Comparison of ENCODE assay signal across 12 cellular contexts in genomic region chr12:109928058-109928656, GRCh38.
"Had no signal": no experiment of that assay in that cellular context is flagged by ENCODE, and none has a peak within 500 bp of the region (broad histone marks: within the 10 kb centered on the region; RNA-seq: fewer than 3 reads in every experiment).

No MANE protein-coding gene starts in this region.

- H3K27me3 Mint-ChIP-seq: activated naive CD4-positive, alpha-beta T cell treated with anti-CD3 and anti-CD28 coated beads, Interleukin-2, amount 10 ng/mL, durations not matched to agents 7 days and 5 days; naive thymus-derived CD4-positive, alpha-beta T cell; stimulated activated naive CD8-positive, alpha-beta T cell treated with anti-CD3 and anti-CD28 coated beads, Interleukin-15, Interleukin-2, amounts not matched to agents 100 ng/mL and 50 ng/mL, for 24 hours had no signal

- H3K4me3 Mint-ChIP-seq: activated naive CD4-positive, alpha-beta T cell treated with anti-CD3 and anti-CD28 coated beads, Interleukin-2, amount 10 ng/mL, durations not matched to agents 7 days and 5 days; activated T-cell treated with anti-CD3 and anti-CD28 coated beads, Interleukin-2, amount 50 U/mL, for 4 hours; naive thymus-derived CD4-positive, alpha-beta T cell; stimulated activated naive CD8-positive, alpha-beta T cell treated with anti-CD3 and anti-CD28 coated beads, Interleukin-15, Interleukin-2, amounts not matched to agents 100 ng/mL and 50 ng/mL, for 24 hours; WTC11 had no signal

- H3K27ac ChIP-seq: brain microvascular endothelial cell, left lung, prostate gland, tibial nerve had no signal

- H3K27me3 ChIP-seq: brain microvascular endothelial cell, dorsolateral prefrontal cortex, left lung, tibial nerve had no signal

- H3K9me3 ChIP-seq: left lung, prostate gland, tibial nerve had no signal

- H3K4me1 ChIP-seq: left lung, prostate gland had no signal

- DNase-seq: caudate nucleus, left lung, T1000 had no signal

- H3K4me3 ChIP-seq: dorsolateral prefrontal cortex, left lung, prostate gland, tibial nerve had no signal

- H3K27ac Mint-ChIP-seq: stimulated activated naive CD8-positive, alpha-beta T cell treated with anti-CD3 and anti-CD28 coated beads, Interleukin-15, Interleukin-2, amounts not matched to agents 100 ng/mL and 50 ng/mL, for 24 hours; WTC11 had no signal

- H3K36me3 ChIP-seq: prostate gland had no signal

- H3K4me1 Mint-ChIP-seq: activated naive CD4-positive, alpha-beta T cell treated with anti-CD3 and anti-CD28 coated beads, Interleukin-2, amount 10 ng/mL, durations not matched to agents 7 days and 5 days had no signal
